ENCODE assay signal across 9 cellular contexts in genomic region chr1:211576717-211577116, GRCh38. TPM values are rescaled to one million over a fixed set of nuclear protein-coding genes. Genes with fewer than 3 reads are reported as not detected.
DNase-seq lines count a peak whose midpoint lies in the region; ATAC-seq and TF ChIP-seq lines count a peak whose summit lies in the region.
"Had no signal": no experiment of that assay in that cellular context is flagged by ENCODE, and none has a peak within 500 bp of the region (broad histone marks: within the 10 kb centered on the region; RNA-seq: fewer than 3 reads in every experiment).

No MANE protein-coding gene starts in this region.

- peaks cover 46 to 48% of the 10 kb centered on the region in 2 donors for H3K4me1 Mint-ChIP-seq in natural killer cell

- DNase-seq in MG63 (no peak), dorsolateral prefrontal cortex (no peak), natural killer cell (no peak), NCI-H510A (lab: John Stamatoyannopoulos, UW) (no peak), superior temporal gyrus (ENCODE audit: extremely low spot score) (no peak), omental fat pad (ENCODE audit: low spot score) (no peak)
- DNase-seq in stimulated activated CD4-positive, alpha-beta T cell treated with anti-CD3 and anti-CD28 coated beads, Interleukin-4, amount 100 ng/mL, for 24 hours, result no peak

- no peaks in the 10 kb centered on the region for H3K36me3 Mint-ChIP-seq in natural killer cell

- ATAC-seq in natural killer cell (no peak), omental fat pad (ENCODE audit: low FRiP score) (no peak)
- ATAC-seq: activated CD4-positive, CD25-positive, alpha-beta regulatory T cell treated with anti-CD3 and anti-CD28 coated beads, Interleukin-2, amount 50 U/mL, for 24 hours had no signal

- peaks cover 11% of the 10 kb centered on the region for H3K36me3 ChIP-seq in BLaER1
- peaks cover 59% of the 10 kb centered on the region for H3K36me3 ChIP-seq in MG63

- H3K4me1 ChIP-seq in BLaER1, result peaks cover 34% of the 10 kb centered on the region

- TF ChIP-seq CTCF in dorsolateral prefrontal cortex (IDR thresholded peaks at IDR 0.05 in 54 of 56, conservative IDR thresholded peaks at IDR 0.05 in 2 of 56; ENCODE audit: low read depth in 1 of 56, partially characterized antibody in 56 of 56) (no peak), natural killer cell (IDR thresholded peaks at IDR 0.05) (no peak), omental fat pad (IDR thresholded peaks at IDR 0.05) (no peak)

- peak overlapping the region; percentile 94 for H3K4me3 Mint-ChIP-seq in natural killer cell

- H3K27ac ChIP-seq in BLaER1 (no peak overlapping the region), dorsolateral prefrontal cortex (peak overlapping the region in 13 of 59 donors; percentile 28 to 97 (median 95))

- H3K9me3 Mint-ChIP-seq in natural killer cell, result no peaks in the 10 kb centered on the region

- peak overlapping the region in 1 of 2 donors; percentile 57 for H3K27ac Mint-ChIP-seq in natural killer cell

- intact Hi-C loops in dorsolateral prefrontal cortex (cut with DNase I) (loop anchor here (5.0 to 10.0 kb wide), 2 partner anchors 194 to 458 kb away; partner anchors contain the start of genes DTL (in 1 of the 2) and INTS7 (in 1 of the 2)), natural killer cell (cut with micrococcal nuclease) (loop anchor here (1.0 to 5.0 kb wide), 4 partner anchors 49 to 461 kb away; partner anchors contain the start of genes DTL and INTS7)

- H3K27me3 ChIP-seq in BLaER1 (no peaks in the 10 kb centered on the region), MG63 (no peaks in the 10 kb centered on the region), dorsolateral prefrontal cortex (no peaks in the 10 kb centered on the region)

- H3K4me3 ChIP-seq in BLaER1 (peak overlapping the region; percentile 83), MG63 (peak overlapping the region; percentile 87), dorsolateral prefrontal cortex (peak overlapping the region; percentile 59 to 99 (median 92))

- peak overlapping the region; percentile 100 for H3K4me2 ChIP-seq in BLaER1

- H3K9me3 ChIP-seq in BLaER1 (no peaks in the 10 kb centered on the region), MG63 (no peaks in the 10 kb centered on the region)

- H3K9ac ChIP-seq in BLaER1, result no peak overlapping the region

- peaks cover 48% of the 10 kb centered on the region for H4K20me1 ChIP-seq in BLaER1

- no peaks in the 10 kb centered on the region for H3K27me3 Mint-ChIP-seq in natural killer cell (ENCODE audit: low read depth in 2 of 2)

RNA-seq across cellular contexts. Expression of gene SLC30A1, which starts 2.2 kb away (rescaled TPM):
- 45.2 and 54.0 TPM in 2 replicates for total RNA-seq in MG63 (2014; rRNA removed; shearing (Covaris generic); ENCODE audit: low replicate concordance)
- total RNA-seq in dorsolateral prefrontal cortex (10 to 100 TPM in 119 of 120 experiments, 1 to 10 TPM in 1; 9.5 to 52.2 (median 22.1) TPM), natural killer cell (10 to 100 TPM in 2 of 3 donors, 1 to 10 TPM in 1; 8.4 to 16.0 (median 12.1) TPM), omental fat pad (10 to 100 TPM; 21.0 to 66.7 (median 37.1) TPM)
